20 cellular contexts compared by ENCODE assay signal in the genomic region with DNA sequence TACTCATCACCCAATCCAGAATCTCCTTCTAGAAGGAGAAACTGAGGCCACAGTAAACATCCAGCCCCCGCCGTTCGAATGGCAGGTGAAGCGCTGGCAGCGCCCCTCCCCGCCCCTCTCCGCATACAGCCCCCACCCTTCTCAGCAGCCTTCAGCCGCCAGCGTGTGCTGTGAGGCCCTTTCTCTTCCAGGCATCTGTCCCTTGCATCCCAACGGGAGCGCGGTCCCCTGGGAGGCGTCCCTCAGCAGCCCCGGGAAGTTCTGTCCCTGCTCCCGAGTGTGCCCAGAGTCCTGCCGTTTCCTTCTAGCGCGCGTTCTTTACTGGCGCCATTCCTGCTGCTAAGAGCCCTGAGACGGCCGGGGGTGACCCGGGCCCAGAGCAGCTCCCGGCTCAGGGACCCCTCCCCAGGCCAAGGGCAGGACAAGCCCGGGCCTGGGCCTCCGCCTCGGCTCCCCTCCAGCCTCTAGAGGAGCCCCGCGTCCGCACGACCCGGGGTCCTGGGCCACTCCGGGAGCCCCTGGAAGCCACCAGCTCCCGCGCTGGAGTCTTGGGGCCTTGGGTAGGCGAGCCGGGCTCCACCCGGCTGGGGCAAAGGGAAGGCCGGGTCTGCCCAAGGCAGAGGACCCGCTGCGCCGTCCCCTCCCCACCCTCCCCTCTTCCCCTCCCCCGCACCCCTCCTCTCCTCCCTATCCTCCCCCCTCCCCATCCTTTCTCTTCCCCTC.
DNase-seq lines count a peak whose midpoint lies in the region; ATAC-seq lines count a peak whose summit lies in the region.
"Had no signal": no experiment of that assay in that cellular context is flagged by ENCODE, and none has a peak within 500 bp of the region (broad histone marks: within the 10 kb centered on the region; RNA-seq: fewer than 3 reads in every experiment).

No MANE protein-coding gene starts in this region.

- H2BK5ac ChIP-seq in mesendoderm (ENCODE audit: low read length): no peak overlapping the region

- H3K79me2 ChIP-seq in mesendoderm (ENCODE audit: control insufficient read depth, insufficient read depth, low read length): no peaks in the 10 kb centered on the region

- no peak overlapping the region for H3K9ac ChIP-seq in mesendoderm (ENCODE audit: low read length)
- H3K9ac ChIP-seq: GM23248 had no signal

- DNase-seq in DMS 273 (lab: John Stamatoyannopoulos, UW; ENCODE audit: unreplicated experiment) (peak; percentile 5), DMS 273 treated with DMSO at 0.1 percent for 48 hours (lab: John Stamatoyannopoulos, UW) (no peak), mesendoderm (peak; percentile 25), H4 (ENCODE audit: low spot score) (no peak)
- no peak for DNase-seq in stimulated activated naive CD8-positive, alpha-beta T cell treated with anti-CD3 and anti-CD28 coated beads, Interleukin-15, amount 100 ng/mL, for 72 hours
- DNase-seq in stimulated activated naive CD8-positive, alpha-beta T cell treated with anti-CD3 and anti-CD28 coated beads, Interleukin-15, Interleukin-2, amounts not matched to agents 100 U/mL and 50 U/mL, for 24 hours: no peak
- DNase-seq in activated CD4-positive, CD25-positive, alpha-beta regulatory T cell (lab: John Stamatoyannopoulos, UW): no peak
- DNase-seq: effector CD8-positive, alpha-beta T cell had no signal

- H3K79me1 ChIP-seq in mesendoderm (ENCODE audit: low read length): no peaks in the 10 kb centered on the region

- no peak overlapping the region for H3K4me2 ChIP-seq in mesendoderm (ENCODE audit: low read length)

- H3K4ac ChIP-seq in mesendoderm (ENCODE audit: low read depth, low read length): no peak overlapping the region

- no peak overlapping the region for H2BK15ac ChIP-seq in mesendoderm (replicated peaks; ENCODE audit: low read depth)

- H3K4me3 ChIP-seq in mesendoderm (ENCODE audit: low read length): no peak overlapping the region
- H3K4me3 ChIP-seq: colonic mucosa, GM23248, left lung, transverse colon had no signal

- H3K4me1 Mint-ChIP-seq in stimulated activated naive CD8-positive, alpha-beta T cell treated with anti-CD3 and anti-CD28 coated beads, Interleukin-15, amount 100 ng/mL, for 72 hours: no peaks in the 10 kb centered on the region

- H3K18ac ChIP-seq in mesendoderm (ENCODE audit: low read length): peak overlapping the region; percentile 99

- H3K27me3 ChIP-seq in mesendoderm (ENCODE audit: insufficient read depth, low read length, poor library complexity): no peaks in the 10 kb centered on the region
- H3K27me3 ChIP-seq: ascending aorta had no signal

- H3K23ac ChIP-seq in mesendoderm (ENCODE audit: low read length): no peak overlapping the region

- H3K27me3 Mint-ChIP-seq in stimulated activated naive CD8-positive, alpha-beta T cell treated with anti-CD3 and anti-CD28 coated beads, Interleukin-15, amount 100 ng/mL, for 72 hours: peaks cover 63% of the 10 kb centered on the region

- H3K9me3 Mint-ChIP-seq in stimulated activated naive CD8-positive, alpha-beta T cell treated with anti-CD3 and anti-CD28 coated beads, Interleukin-15, amount 100 ng/mL, for 72 hours: no peaks in the 10 kb centered on the region
- H3K9me3 Mint-ChIP-seq: T-helper 1 cell treated with Interleukin-12 subunit alpha and Interleukin-12 subunit beta and Interleukin-4 antibody, amounts not matched to agents 30 μg/mL and 1 μg/mL, for 36 hours had no signal

- H3K27ac Mint-ChIP-seq in stimulated activated naive CD8-positive, alpha-beta T cell treated with anti-CD3 and anti-CD28 coated beads, Interleukin-15, amount 100 ng/mL, for 72 hours: no peak overlapping the region
- H3K27ac Mint-ChIP-seq: T-helper 1 cell treated with Interleukin-12 subunit alpha and Interleukin-12 subunit beta and Interleukin-4 antibody, amounts not matched to agents 30 μg/mL and 1 μg/mL, for 36 hours had no signal

- no peak overlapping the region for H3K27ac ChIP-seq in mesendoderm (ENCODE audit: low read depth, low read length)
- H3K27ac ChIP-seq: 22Rv1, ascending aorta, cardiac muscle cell, colonic mucosa, GM23248, HL-60, left lung, transverse colon had no signal

- no peak overlapping the region for H4K8ac ChIP-seq in mesendoderm (ENCODE audit: low read depth, low read length)

- H2AK5ac ChIP-seq in mesendoderm (ENCODE audit: low read length): no peak overlapping the region

- H3K4me1 ChIP-seq in mesendoderm (ENCODE audit: control insufficient read depth, low read depth, low read length): no peaks in the 10 kb centered on the region
- H3K4me1 ChIP-seq: ascending aorta, Caco-2, colonic mucosa had no signal

- no peaks in the 10 kb centered on the region for H3K36me3 ChIP-seq in mesendoderm (ENCODE audit: control insufficient read depth, insufficient read depth, low read length)
- H3K36me3 ChIP-seq: ascending aorta; BLaER1 treated with 17β-estradiol and CSF1 and Interleukin-3, amounts not matched to agents 10 nM and 100 nM; cardiac muscle cell; colonic mucosa; left lung; transverse colon had no signal

- peak; percentile 35 for ATAC-seq in stimulated activated naive CD8-positive, alpha-beta T cell treated with anti-CD3 and anti-CD28 coated beads, Interleukin-15, amount 100 ng/mL, for 72 hours
- ATAC-seq in stimulated activated naive CD8-positive, alpha-beta T cell treated with anti-CD3 and anti-CD28 coated beads, Interleukin-15, Interleukin-2, amounts not matched to agents 100 U/mL and 50 U/mL, for 24 hours: no peak
- ATAC-seq in esophagus mucosa: no peak

- H4K5ac ChIP-seq in mesendoderm (ENCODE audit: low read length): no peak overlapping the region

- WGBS in mesendoderm (ENCODE audit: extremely low coverage, insufficient coverage, low lambda C conversion rate): no CpG with 5 or more reads among the region's 43 CpGs

- no peak overlapping the region for H3K4me3 Mint-ChIP-seq in stimulated activated naive CD8-positive, alpha-beta T cell treated with anti-CD3 and anti-CD28 coated beads, Interleukin-15, amount 100 ng/mL, for 72 hours
- H3K4me3 Mint-ChIP-seq: T-helper 1 cell treated with Interleukin-12 subunit alpha and Interleukin-12 subunit beta and Interleukin-4 antibody, amounts not matched to agents 30 μg/mL and 1 μg/mL, for 36 hours had no signal

- H3K56ac ChIP-seq in mesendoderm (ENCODE audit: low read length): peak overlapping the region; percentile 47

- peak overlapping the region; percentile 62 for H2BK120ac ChIP-seq in mesendoderm (ENCODE audit: low read depth, low read length)

Comparison
In these comparisons a context has a peak if more than half of its experiments do, and no peak if none do; other contexts are left out.
1. DNase-seq: peak in DMS 273 (single experiment) and mesendoderm (single experiment); none in DMS 273 treated with DMSO at 0.1 percent for 48 hours (single experiment), stimulated activated naive CD8-positive, alpha-beta T cell treated with anti-CD3 and anti-CD28 coated beads, Interleukin-15, amount 100 ng/mL, for 72 hours (0 of 2), stimulated activated naive CD8-positive, alpha-beta T cell treated with anti-CD3 and anti-CD28 coated beads, Interleukin-15, Interleukin-2, amounts not matched to agents 100 U/mL and 50 U/mL, for 24 hours (single experiment), activated CD4-positive, CD25-positive, alpha-beta regulatory T cell (0 of 4) and H4 (single experiment).